Comparison of ENCODE assay signal across 8 cellular contexts in genomic region chr15:87031545-87032230, GRCh38.
"Had no signal": no experiment of that assay in that cellular context is flagged by ENCODE, and none has a peak within 500 bp of the region (broad histone marks: within the 10 kb centered on the region; RNA-seq: fewer than 3 reads in every experiment).

No MANE protein-coding gene starts in this region.

- H3K36me3 ChIP-seq: lower lobe of right lung, right lobe of liver, stomach had no signal

- ATAC-seq: lower lobe of right lung, right lobe of liver had no signal

- FAIRE-seq: bronchial epithelial cell had no signal

- H3K9me3 ChIP-seq: lower lobe of right lung, right lobe of liver had no signal

- H3K4me3 ChIP-seq: lower lobe of right lung, right lobe of liver, stomach had no signal

- H3K27ac ChIP-seq: lower lobe of right lung, right lobe of liver, stomach had no signal

- H3K4me1 ChIP-seq: lower lobe of right lung, right lobe of liver, stomach had no signal

- DNase-seq: activated CD4-positive, alpha-beta T cell treated with anti-CD3 and anti-CD28 coated beads, Interleukin-2, amount 10 ng/mL, durations not matched to agents 7 days and 5 days; activated naive CD8-positive, alpha-beta T cell treated with anti-CD3 and anti-CD28 coated beads for 36 hours; effector memory CD4-positive, alpha-beta T cell; hypothalamus; lower lobe of right lung; right lobe of liver; stomach had no signal

- H3K27me3 ChIP-seq: stomach had no signal
